ENCODE assay signal across 13 cellular contexts in the genomic region with DNA sequence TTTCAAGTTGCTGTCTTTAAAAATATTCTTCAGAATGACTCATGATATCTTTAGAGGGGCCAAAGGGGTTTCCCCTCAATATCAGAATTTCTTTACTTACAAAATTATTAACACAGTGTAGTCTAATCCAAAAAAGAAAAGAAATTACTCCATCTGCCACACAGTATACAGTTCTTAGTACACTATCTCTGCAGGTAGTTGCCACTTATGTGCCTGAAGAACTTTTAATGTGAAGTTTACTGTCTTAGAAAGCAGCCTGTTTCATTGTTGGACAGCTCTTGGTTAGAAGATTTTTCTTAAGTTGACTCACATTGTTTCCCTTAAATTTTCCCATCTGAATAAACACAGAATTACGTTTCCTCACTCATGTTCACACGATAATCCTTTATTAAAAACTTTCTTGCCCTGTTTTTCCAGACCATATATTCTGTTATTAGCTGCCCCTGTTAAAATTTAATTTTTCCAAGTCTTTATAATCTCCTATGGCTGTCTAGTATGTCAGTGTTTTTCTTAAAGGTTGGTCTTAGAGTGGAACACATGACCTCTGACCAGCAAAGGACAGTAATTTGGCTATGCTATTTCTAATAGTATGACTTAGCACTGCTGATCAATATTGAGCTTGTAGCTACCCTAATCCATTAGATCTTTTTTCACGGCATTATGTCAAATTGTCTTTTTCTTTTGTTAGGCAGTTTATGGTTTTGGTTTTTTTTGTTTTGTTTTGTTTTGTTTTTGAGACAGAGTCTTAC. TPM values are rescaled to one million over a fixed set of nuclear protein-coding genes. Genes with fewer than 3 reads are reported as not detected.
A peak's percentile ranks its signal among the peaks of the same experiment; 100 is the strongest.
DNase-seq lines count a peak whose midpoint lies in the region; ATAC-seq and TF ChIP-seq lines count a peak whose summit lies in the region.
"Had no signal": no experiment of that assay in that cellular context is flagged by ENCODE, and none has a peak within 500 bp of the region (broad histone marks: within the 10 kb centered on the region; RNA-seq: fewer than 3 reads in every experiment).

No MANE protein-coding gene starts in this region.

- no peaks in the 10 kb centered on the region for H3K36me3 Mint-ChIP-seq in endothelial cell (ENCODE audit: low read depth, unreplicated experiment)
- H3K36me3 Mint-ChIP-seq: CD8-positive, alpha-beta memory T cell had no signal

- peak; percentile 72 for ATAC-seq in GM18907 (IDR thresholded peaks at IDR 0.05; ENCODE audit: unreplicated experiment)
- peak; percentile 81 for ATAC-seq in GM21723 (IDR thresholded peaks at IDR 0.05; ENCODE audit: unreplicated experiment)
- ATAC-seq in HG03108 (IDR thresholded peaks at IDR 0.05; ENCODE audit: unreplicated experiment): peak; percentile 70
- ATAC-seq in GM21390 (IDR thresholded peaks at IDR 0.05; ENCODE audit: unreplicated experiment): no peak

- no peak overlapping the region for H3K27ac Mint-ChIP-seq in endothelial cell (ENCODE audit: unreplicated experiment)
- H3K27ac Mint-ChIP-seq: CD8-positive, alpha-beta memory T cell; HFFc6; progenitor cell of endocrine pancreas had no signal

- peak; percentile 31 for DNase-seq in iris pigment epithelial cell (ENCODE audit: low read depth)
- DNase-seq in amygdala (lab: John Stamatoyannopoulos, UW): no peak
- DNase-seq in endothelial cell (ENCODE audit: low spot score): no peak
- DNase-seq: activated gamma-delta T cell treated with Interleukin-2 at 50 U/mL for 16 hours; CD8-positive, alpha-beta memory T cell; HFFc6; NCI-H1930; stimulated activated CD4-positive, alpha-beta T cell treated with anti-CD3 and anti-CD28 coated beads, Interleukin-2, amount 100 ng/mL, for 48 hours had no signal

- H3K9me3 Mint-ChIP-seq in endothelial cell (ENCODE audit: unreplicated experiment): no peaks in the 10 kb centered on the region
- H3K9me3 Mint-ChIP-seq: CD8-positive, alpha-beta memory T cell; HFFc6 had no signal

- H3K4me1 Mint-ChIP-seq in endothelial cell (ENCODE audit: unreplicated experiment): no peaks in the 10 kb centered on the region

- H3K4me3 Mint-ChIP-seq in endothelial cell (ENCODE audit: unreplicated experiment): no peak overlapping the region
- H3K4me3 Mint-ChIP-seq: CD8-positive, alpha-beta memory T cell; HFFc6 had no signal

- no peak for TF ChIP-seq CTCF in endothelial cell (IDR thresholded peaks at IDR 0.05; ENCODE audit: unreplicated experiment)

- H3K27me3 Mint-ChIP-seq in endothelial cell (ENCODE audit: unreplicated experiment): no peaks in the 10 kb centered on the region
- H3K27me3 Mint-ChIP-seq: progenitor cell of endocrine pancreas had no signal

RNA-seq across cellular contexts. Expression of a gene that starts 21.8 kb away (rescaled TPM):
- total RNA-seq in endothelial cell (ENCODE audit: unreplicated experiment): 16.4 TPM
